21 cellular contexts compared by ENCODE assay signal in genomic region chr3:75254685-75255084, GRCh38.
A peak's percentile ranks its signal among the peaks of the same experiment; 100 is the strongest.
DNase-seq lines count a peak whose midpoint lies in the region; ATAC-seq and TF ChIP-seq lines count a peak whose summit lies in the region.
"Had no signal": no experiment of that assay in that cellular context is flagged by ENCODE, and none has a peak within 500 bp of the region (broad histone marks: within the 10 kb centered on the region; RNA-seq: fewer than 3 reads in every experiment).

No MANE protein-coding gene starts in this region.

- no peaks in the 10 kb centered on the region for H3K79me2 ChIP-seq in H9 (ENCODE audit: insufficient read depth, low read length)

- TF ChIP-seq CTCF in H9 (conservative IDR thresholded peaks at IDR 0.05) (no peak), WTC11 (IDR thresholded peaks at IDR 0.05) (no peak), uterus (IDR thresholded peaks at IDR 0.05) (no peak)

- H2AK5ac ChIP-seq in H9 (ENCODE audit: insufficient read length, low read length) = no peak overlapping the region

- H2BK5ac ChIP-seq in H9 (ENCODE audit: insufficient read length, low read length) = no peak overlapping the region

- no peak overlapping the region for H3K18ac ChIP-seq in H9 (ENCODE audit: insufficient read length, low read depth, low read length)

- DNase-seq in H9 (peak; percentile 74), NCI-H146 treated with DMSO at 0.1 percent for 48 hours (lab: John Stamatoyannopoulos, UW; ENCODE audit: unreplicated experiment) (peak; percentile 2), WTC11 (ENCODE audit: low spot score) (peak; percentile 26), C1 segment of cervical spinal cord (lab: John Stamatoyannopoulos, UW) (no peak), uterus (no peak), dedifferentiated amniotic fluid mesenchymal stem cell (ENCODE audit: extremely low spot score) (no peak), occipital lobe (lab: John Stamatoyannopoulos, UW) (no peak)
- DNase-seq: BE2C; Caco-2; CD4-positive, alpha-beta T cell; MG63; NCI-H1048; NCI-H1436; NCI-H2029; NCI-H2171 treated with DMSO at 0.1 percent for 48 hours; NCI-H446 treated with DMSO at 0.1 percent for 48 hours; NCI-H774; Peyer's patch; T-helper 1 cell had no signal

- H3K4ac ChIP-seq in H9 (ENCODE audit: low read depth, low read length) = no peak overlapping the region; the same call in 1 of the 2 replicates

- H3K4me3 ChIP-seq in iPS-18a (ENCODE audit: low read length) (no peak overlapping the region), uterus (no peak overlapping the region)
- H3K4me3 ChIP-seq: MG63, Peyer's patch had no signal

- H3K27me3 ChIP-seq in H9 (ENCODE audit: insufficient read depth, low read length) (no peaks in the 10 kb centered on the region), iPS-18a (ENCODE audit: control insufficient read depth, insufficient read depth, low read length) (no peaks in the 10 kb centered on the region), uterus (no peaks in the 10 kb centered on the region)
- H3K27me3 ChIP-seq: BE2C, MG63, Peyer's patch had no signal

- no peak overlapping the region; a peak in 1 of 5 replicates for H3K4me3 Mint-ChIP-seq in H9
- H3K4me3 Mint-ChIP-seq in WTC11 = no peak overlapping the region
- H3K4me3 Mint-ChIP-seq: CD4-positive, alpha-beta T cell had no signal

- H2BK120ac ChIP-seq in H9 (ENCODE audit: low read depth, low read length, poor library complexity, severe bottlenecking) = peak overlapping the region; percentile 48

- H3K56ac ChIP-seq in H9 (ENCODE audit: insufficient read length, low read depth, low read length) = no peak overlapping the region

- CTCF ChIA-PET in WTC11 (lab: Charles Lee) = interaction anchor here (0.6 to 2.5 kb wide), 5 partner anchors 22 to 167 kb away, joined by 3 to 10 read pairs (median 5); no protein-coding TSS in a partner anchor

- H3K27ac Mint-ChIP-seq in H9 (peak overlapping the region; percentile 96 to 97 (median 97); a peak in 6 of 7 replicates), WTC11 (peak overlapping the region; percentile 88)
- H3K27ac Mint-ChIP-seq: CD4-positive, alpha-beta T cell had no signal

- H4K8ac ChIP-seq in H9 (replicated peaks; ENCODE audit: insufficient read length, low read depth, low read length) = no peak overlapping the region

- no peak overlapping the region for H3K23ac ChIP-seq in H9 (ENCODE audit: insufficient read length, low read depth, low read length)

- intact Hi-C loops in uterus (cut with DNase I; ENCODE audit: low total_unique reads) = no loop called here

- H3K27me3 Mint-ChIP-seq in H9 (ENCODE audit: low read depth) = no peaks in the 10 kb centered on the region
- H3K27me3 Mint-ChIP-seq in WTC11 (ENCODE audit: low read depth) = no peaks in the 10 kb centered on the region

- no peak for TF ChIP-seq POLR2A in uterus (IDR thresholded peaks at IDR 0.05)

- no peaks in the 10 kb centered on the region for H3K9me3 ChIP-seq in H9 (ENCODE audit: control insufficient read depth, low read depth, low read length)
- H3K9me3 ChIP-seq in iPS-18a (ENCODE audit: control insufficient read depth, low read depth, low read length) = no peaks in the 10 kb centered on the region
- no peaks in the 10 kb centered on the region for H3K9me3 ChIP-seq in uterus
- H3K9me3 ChIP-seq: BE2C, Caco-2, MG63, Peyer's patch had no signal

- no peak overlapping the region for H4K91ac ChIP-seq in H9 (ENCODE audit: insufficient read length, low read depth, low read length)

- H3K4me1 ChIP-seq in H9 (ENCODE audit: insufficient read depth, low read length) (peaks cover 6% of the 10 kb centered on the region), iPS-18a (ENCODE audit: control insufficient read depth, low read depth, low read length) (peaks cover 14% of the 10 kb centered on the region), uterus (no peaks in the 10 kb centered on the region)
- H3K4me1 ChIP-seq: BE2C, Caco-2, Peyer's patch had no signal

- H3K4me1 Mint-ChIP-seq in H9 = peaks cover 31 to 35% of the 10 kb centered on the region in 2 experiments
- H3K4me1 Mint-ChIP-seq in WTC11 = peaks cover 36% of the 10 kb centered on the region

- H3K4me2 ChIP-seq in H9 (ENCODE audit: insufficient read depth, insufficient read length, low read length) = peak overlapping the region; percentile 4

- WGBS in H9 (ENCODE audit: extremely low coverage, insufficient read length, low lambda C conversion rate) = no CpG with 5 or more reads among the region's 3 CpGs

- no peak overlapping the region for H4K5ac ChIP-seq in H9 (ENCODE audit: insufficient read length, low read depth, low read length)

- POLR2A ChIA-PET in WTC11 (lab: Charles Lee) = interaction anchor here (0.6 to 0.7 kb wide), 6 partner anchors 63 to 1458 kb away, joined by 3 to 8 read pairs (median 3); no protein-coding TSS in a partner anchor

- H3K36me3 Mint-ChIP-seq in H9 (ENCODE audit: insufficient read depth in 1 of 3, low read depth in 3 of 3) (no peaks in the 10 kb centered on the region), WTC11 (no peaks in the 10 kb centered on the region)

- peak; percentile 91 for ATAC-seq in WTC11
- ATAC-seq: SK-N-SH treated with all-trans-retinoic acid at 6 μM for 48 hours had no signal

- peak overlapping the region; percentile 65 for H3K27ac ChIP-seq in H9 (ENCODE audit: insufficient read length, low read depth, low read length)
- H3K27ac ChIP-seq in iPS-18a (ENCODE audit: low read length) = peak overlapping the region; percentile 79
- H3K27ac ChIP-seq in uterus = no peak overlapping the region
- H3K27ac ChIP-seq: Peyer's patch had no signal

- no peaks in the 10 kb centered on the region for H4K20me1 ChIP-seq in H9 (ENCODE audit: control insufficient read depth, insufficient read depth, insufficient read length)

- H3K36me3 ChIP-seq in iPS-18a (ENCODE audit: control insufficient read depth, low read depth, low read length) (no peaks in the 10 kb centered on the region), uterus (no peaks in the 10 kb centered on the region)
- H3K36me3 ChIP-seq: BE2C, MG63, Peyer's patch had no signal

- H3T11ph ChIP-seq in H9 (ENCODE audit: low read length) = no peak overlapping the region

- H3K79me1 ChIP-seq in H9 (ENCODE audit: insufficient read depth, low read depth, low read length, poor library complexity, severe bottlenecking) = no peaks in the 10 kb centered on the region

- H2BK15ac ChIP-seq in H9 (ENCODE audit: low read depth, low read length) = no peak overlapping the region

- no peak overlapping the region for H2AFZ ChIP-seq in H9 (ENCODE audit: low read length)

- no peak overlapping the region; the same call in 1 of the 2 replicates for H3K14ac ChIP-seq in H9 (ENCODE audit: insufficient read depth, low read length)

- H3K9me3 Mint-ChIP-seq in H9 (no peaks in the 10 kb centered on the region; a peak in 1 of 5 replicates), WTC11 (no peaks in the 10 kb centered on the region)
- H3K9me3 Mint-ChIP-seq: CD4-positive, alpha-beta T cell had no signal

- H2BK12ac ChIP-seq in H9 (ENCODE audit: insufficient read length, low read depth, low read length) = no peak overlapping the region

- H2BK20ac ChIP-seq in H9 (ENCODE audit: low read depth, low read length, poor library complexity, severe bottlenecking) = no peak overlapping the region

- H3K23me2 ChIP-seq in H9 (ENCODE audit: insufficient read length, low read depth, low read length, poor library complexity, severe bottlenecking) = no peaks in the 10 kb centered on the region

- H3K9ac ChIP-seq in H9 (ENCODE audit: extremely low read depth, insufficient read length, low read length) = no peak overlapping the region
- H3K9ac ChIP-seq in iPS-18a (ENCODE audit: low read length) = peak overlapping the region; percentile 44

TF ChIP-seq in WTC11, 78 proteins besides CTCF, POLR2A, EP300 and RAD21:
- TF ChIP-seq ESRRA (CRISPR knock-in tag; IDR thresholded peaks at IDR 0.05; ENCODE audit: borderline replicate concordance) = no peak
- TF ChIP-seq IRF2 (CRISPR knock-in tag; IDR thresholded peaks at IDR 0.05; ENCODE audit: borderline replicate concordance, low read depth) = no peak
- TF ChIP-seq ZBTB21 (CRISPR knock-in tag; IDR thresholded peaks at IDR 0.05; ENCODE audit: borderline replicate concordance) = no peak
- no peak for TF ChIP-seq FOXJ3 (CRISPR knock-in tag; IDR thresholded peaks at IDR 0.05; ENCODE audit: borderline replicate concordance)
- no peak for TF ChIP-seq ZBTB43 (CRISPR knock-in tag; IDR thresholded peaks at IDR 0.05)
- no peak for TF ChIP-seq TP53 (CRISPR knock-in tag; IDR thresholded peaks at IDR 0.05)
- no peak for TF ChIP-seq HMGA2 (CRISPR knock-in tag; IDR thresholded peaks at IDR 0.05)
- TF ChIP-seq RORB (CRISPR knock-in tag; IDR thresholded peaks at IDR 0.05) = no peak
- no peak for TF ChIP-seq CREB1 (CRISPR knock-in tag; IDR thresholded peaks at IDR 0.05)
- no peak for TF ChIP-seq FOXK1 (CRISPR knock-in tag; IDR thresholded peaks at IDR 0.05)
- no peak for TF ChIP-seq USF1 (CRISPR knock-in tag; IDR thresholded peaks at IDR 0.05)
TF ChIP-seq in WTC11: peak in this region for 0.

Comparison
In these comparisons a context has a peak if more than half of its experiments do, and no peak if none do; other contexts are left out.
1. DNase-seq: peak in H9 (single experiment), NCI-H146 treated with DMSO at 0.1 percent for 48 hours (single experiment) and WTC11 (single experiment); none in C1 segment of cervical spinal cord (0 of 14), uterus (0 of 2), dedifferentiated amniotic fluid mesenchymal stem cell (single experiment) and occipital lobe (single experiment).
2. H3K27ac ChIP-seq: peak in H9 (single experiment) and iPS-18a (single experiment); none in uterus (0 of 2).